Comparison of ENCODE assay signal across 8 cellular contexts in the genomic region with DNA sequence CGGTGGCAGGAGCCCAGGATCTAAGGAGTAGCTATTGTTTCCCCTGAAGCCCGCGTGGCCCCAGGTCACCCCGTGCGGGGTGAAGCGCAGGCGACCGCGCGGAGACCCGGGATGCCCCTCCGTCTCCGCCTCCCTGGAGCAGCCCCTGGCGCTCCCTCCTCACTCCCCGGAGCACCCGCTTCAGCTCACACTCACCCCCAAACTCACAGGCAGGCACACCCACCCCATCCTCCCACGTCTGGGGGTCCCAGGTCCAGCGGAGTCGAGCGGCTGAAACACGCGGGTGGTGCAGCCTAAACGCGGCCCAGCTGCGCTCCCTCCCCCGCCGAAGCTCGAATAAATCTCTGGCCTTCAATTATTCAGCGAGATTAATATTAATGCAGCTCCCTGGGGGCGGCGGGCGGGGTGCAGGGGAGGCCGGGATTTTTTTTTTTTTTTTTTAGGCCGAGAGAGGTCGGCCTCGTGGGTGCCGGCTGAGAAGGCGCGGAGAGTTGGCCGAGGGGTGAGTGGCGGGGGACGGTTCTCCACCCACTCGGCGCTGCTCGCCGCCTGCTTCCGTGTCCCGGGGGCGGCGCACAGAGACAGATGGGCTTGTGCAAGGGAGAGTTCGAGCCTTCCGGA. TPM values are rescaled to one million over a fixed set of nuclear protein-coding genes. Genes with fewer than 3 reads are reported as not detected.
DNase-seq lines count a peak whose midpoint lies in the region; ATAC-seq and TF ChIP-seq lines count a peak whose summit lies in the region.

No MANE protein-coding gene starts in this region.

- H3K4me3 Mint-ChIP-seq in IgD-negative memory B cell (peak overlapping the region; percentile 42 to 87 (median 72)), CD14-positive monocyte (peak overlapping the region in 1 of 2 donors; percentile 84)
- peak overlapping the region in 9 of 10 donors; percentile 32 to 89 (median 67) for H3K4me3 Mint-ChIP-seq in naive thymus-derived CD4-positive, alpha-beta T cell

- H3K27ac ChIP-seq in cingulate gyrus (ENCODE audit: low read depth, low read length): peak overlapping the region; percentile 60
- H3K27ac ChIP-seq in naive thymus-derived CD4-positive, alpha-beta T cell (ENCODE audit: low read depth, low read length): no peak overlapping the region

- H3K27me3 Mint-ChIP-seq in IgD-negative memory B cell (peaks cover 61% of the 10 kb centered on the region), CD14-positive monocyte (ENCODE audit: low read depth in 3 of 3) (peaks cover 87 to 97% (median 89%) of the 10 kb centered on the region in 3 donors)
- H3K27me3 Mint-ChIP-seq in naive thymus-derived CD4-positive, alpha-beta T cell: peaks cover 74 to 89% (median 80%) of the 10 kb centered on the region in 5 donors

- no peaks in the 10 kb centered on the region for H3K9me3 ChIP-seq in naive thymus-derived CD4-positive, alpha-beta T cell (ENCODE audit: control insufficient read depth in 2 of 3, low read length in 3 of 3)

- H3K27me3 ChIP-seq in naive thymus-derived CD4-positive, alpha-beta T cell (ENCODE audit: control insufficient read depth in 2 of 2, insufficient read depth in 2 of 2, low read length in 2 of 2): peaks cover 10 to 11% of the 10 kb centered on the region in 2 donors

- H3K9me3 Mint-ChIP-seq in IgD-negative memory B cell (no peaks in the 10 kb centered on the region), CD14-positive monocyte (peaks cover 0 to 10% (median 3%) of the 10 kb centered on the region in 7 donors)
- H3K9me3 Mint-ChIP-seq in naive thymus-derived CD4-positive, alpha-beta T cell: no peaks in the 10 kb centered on the region

- no peak for ATAC-seq in naive thymus-derived CD4-positive, alpha-beta T cell
- ATAC-seq in HG03108 (IDR thresholded peaks at IDR 0.05; ENCODE audit: unreplicated experiment) (no peak), GM21528 (IDR thresholded peaks at IDR 0.05; ENCODE audit: low FRiP score, unreplicated experiment) (no peak)

- no peak for TF ChIP-seq CTCF in CD14-positive monocyte (IDR thresholded peaks at IDR 0.05)

- H3K4me1 ChIP-seq in naive thymus-derived CD4-positive, alpha-beta T cell (ENCODE audit: control insufficient read depth in 2 of 2, insufficient read depth in 2 of 2, low read length in 2 of 2): no peaks in the 10 kb centered on the region

- intact Hi-C loops in naive thymus-derived CD4-positive, alpha-beta T cell (cut with micrococcal nuclease): no loop called here
- intact Hi-C loops in CD14-positive monocyte (cut with micrococcal nuclease): no loop called here

- POLR2A ChIA-PET in naive thymus-derived CD4-positive, alpha-beta T cell (lab: Charles Lee): no interaction called here

- H3K36me3 ChIP-seq in naive thymus-derived CD4-positive, alpha-beta T cell (ENCODE audit: control insufficient read depth in 2 of 3, insufficient read depth in 3 of 3, low read length in 3 of 3): no peaks in the 10 kb centered on the region

- CTCF ChIA-PET in naive thymus-derived CD4-positive, alpha-beta T cell (lab: Charles Lee): no interaction called here

- DNase-seq in AG08395 (ENCODE audit: low spot score): peak; percentile 18
- DNase-seq in naive thymus-derived CD4-positive, alpha-beta T cell: no peak
- no peak for DNase-seq in NCI-H345 treated with DMSO at 0.1 percent for 48 hours (lab: John Stamatoyannopoulos, UW; ENCODE audit: unreplicated experiment)
- no peak for DNase-seq in CD14-positive monocyte (ENCODE audit: low spot score)

- H3K4me3 ChIP-seq in naive thymus-derived CD4-positive, alpha-beta T cell (ENCODE audit: low read length): no peak overlapping the region

- H3K4me1 Mint-ChIP-seq in IgD-negative memory B cell (peaks cover 0 to 7% (median 5%) of the 10 kb centered on the region in 3 donors), CD14-positive monocyte (peaks cover 15% of the 10 kb centered on the region)
- peaks cover 7 to 23% (median 20%) of the 10 kb centered on the region in 7 donors for H3K4me1 Mint-ChIP-seq in naive thymus-derived CD4-positive, alpha-beta T cell

- H3K27ac Mint-ChIP-seq in IgD-negative memory B cell (no peak overlapping the region), CD14-positive monocyte (no peak overlapping the region)
- H3K27ac Mint-ChIP-seq in naive thymus-derived CD4-positive, alpha-beta T cell: no peak overlapping the region

- H3K36me3 Mint-ChIP-seq in IgD-negative memory B cell (no peaks in the 10 kb centered on the region), CD14-positive monocyte (peaks cover 0 to 3% of the 10 kb centered on the region in 2 donors)
- H3K36me3 Mint-ChIP-seq in naive thymus-derived CD4-positive, alpha-beta T cell: peaks cover 0 to 4% (median 0%) of the 10 kb centered on the region in 5 donors

RNA-seq across cellular contexts. Expression of a gene that starts 0.5 kb away (rescaled TPM):
- polyA plus RNA-seq in IgD-negative memory B cell (not detected), CD14-positive monocyte (not detected)
- total RNA-seq in naive thymus-derived CD4-positive, alpha-beta T cell: under 1 TPM in 3 of 5 experiments, not detected in 2; 0.13 to 0.69 (median 0.24) TPM
- not detected for polyA plus RNA-seq in naive thymus-derived CD4-positive, alpha-beta T cell
